In genomic region chr12:47779301-47779942, GRCh38 we compare ENCODE assay signal across 1 cellular context.
TF ChIP-seq lines count a peak whose summit lies in the region.

No MANE protein-coding gene starts in this region.

TF ChIP-seq in GM12878, 131 proteins besides CTCF, POLR2A, EP300 and RAD21:
- no peak for TF ChIP-seq E2F8 (IDR thresholded peaks at IDR 0.05; ENCODE audit: low read depth, partially characterized antibody)
- TF ChIP-seq SMC3 (IDR thresholded peaks at IDR 0.05; ENCODE audit: borderline replicate concordance, low read length): peak; percentile 94
- TF ChIP-seq TARDBP (IDR thresholded peaks at IDR 0.05; ENCODE audit: borderline replicate concordance): 0 out of 2 replicates have a peak, but pooled peaks have one; percentile 55
- peak; percentile 40; the same call in 1 of the 2 replicates for TF ChIP-seq TBL1XR1 (IDR thresholded peaks at IDR 0.05; ENCODE audit: low read depth, low read length)
- TF ChIP-seq SIX5 (IDR thresholded peaks at IDR 0.05; ENCODE audit: low read depth, low read length, severe bottlenecking): peak; percentile 1
- TF ChIP-seq ASH2L (IDR thresholded peaks at IDR 0.05; ENCODE audit: borderline replicate concordance, low read depth): no peak
- 0 out of 2 replicates have a peak, but pooled peaks have one; percentile 47 for TF ChIP-seq ZNF207 (IDR thresholded peaks at IDR 0.05; ENCODE audit: borderline replicate concordance)
- 0 out of 2 replicates have a peak, but pooled peaks have one; percentile 38 for TF ChIP-seq SMARCA5 (IDR thresholded peaks at IDR 0.05)
- no peak for TF ChIP-seq RB1 (IDR thresholded peaks at IDR 0.05; ENCODE audit: borderline replicate concordance)
- no peak for TF ChIP-seq CEBPZ (IDR thresholded peaks at IDR 0.05; ENCODE audit: low read depth, low read length)
- TF ChIP-seq FOXM1 (IDR thresholded peaks at IDR 0.05; ENCODE audit: low read depth, low read length): 0 out of 2 replicates have a peak, but pooled peaks have one; percentile 28
- TF ChIP-seq RUNX3 (IDR thresholded peaks at IDR 0.05; ENCODE audit: low read length): peak; percentile 65
- TF ChIP-seq ATF7 (IDR thresholded peaks at IDR 0.05; ENCODE audit: low read depth): 0 out of 2 replicates have a peak, but pooled peaks have one; percentile 14
- 0 out of 2 replicates have a peak, but pooled peaks have one; percentile 18 for TF ChIP-seq IKZF1 (conservative IDR thresholded peaks at IDR 0.05)
- TF ChIP-seq YY1 (IDR thresholded peaks at IDR 0.05; ENCODE audit: low read depth, low read length): peak; percentile 85
